In genomic region chr19:12722566-12723382, GRCh38 we compare ENCODE assay signal across 1 cellular context.
A peak's percentile ranks its signal among the peaks of the same experiment; 100 is the strongest.
TF ChIP-seq lines count a peak whose summit lies in the region.

No MANE protein-coding gene starts in this region.

TF ChIP-seq in HepG2, 621 proteins besides CTCF, POLR2A, EP300 and RAD21 (continued from another document and continues in another):
- TF ChIP-seq ZBTB37 (CRISPR knock-in tag; IDR thresholded peaks at IDR 0.05) (no peak), ELF1 (CRISPR knock-in tag; IDR thresholded peaks at IDR 0.05) (peak; percentile 74), ATM (IDR thresholded peaks at IDR 0.05; ENCODE audit: borderline replicate concordance) (no peak), MYNN (CRISPR knock-in tag; IDR thresholded peaks at IDR 0.05; ENCODE audit: low read depth) (no peak), YEATS2 (CRISPR knock-in tag; IDR thresholded peaks at IDR 0.05; ENCODE audit: borderline replicate concordance) (peak; percentile 93), ZBTB44 (CRISPR knock-in tag; IDR thresholded peaks at IDR 0.05) (no peak), FOXA3 (CRISPR knock-in tag; IDR thresholded peaks at IDR 0.05) (peak; percentile 51), BATF2 (CRISPR knock-in tag; IDR thresholded peaks at IDR 0.05) (no peak), SIN3A (IDR thresholded peaks at IDR 0.05; ENCODE audit: borderline replicate concordance, low read depth, low read length) (peak; percentile 93), MEIS1 (CRISPR knock-in tag; IDR thresholded peaks at IDR 0.05; ENCODE audit: borderline replicate concordance) (no peak), SAFB2 (CRISPR knock-in tag; IDR thresholded peaks at IDR 0.05; ENCODE audit: borderline replicate concordance, low read depth) (no peak), DBP (CRISPR knock-in tag; IDR thresholded peaks at IDR 0.05; ENCODE audit: not compliant biosample characterization) (no peak), SIX4 (CRISPR knock-in tag; IDR thresholded peaks at IDR 0.05) (no peak), ADNP (CRISPR knock-in tag; IDR thresholded peaks at IDR 0.05) (no peak), ZNF629 (CRISPR knock-in tag; conservative IDR thresholded peaks at IDR 0.05) (no peak), ERF (CRISPR knock-in tag; IDR thresholded peaks at IDR 0.05) (peak; percentile 55), ZNF317 (CRISPR knock-in tag; IDR thresholded peaks at IDR 0.05) (no peak), TGIF2 (CRISPR knock-in tag; IDR thresholded peaks at IDR 0.05) (peak; percentile 68), ATF7-NPFF (CRISPR knock-in tag; IDR thresholded peaks at IDR 0.05; ENCODE audit: low read depth) (no peak), ZNF567 (CRISPR knock-in tag; IDR thresholded peaks at IDR 0.05; ENCODE audit: borderline replicate concordance) (no peak), GTF3A (CRISPR knock-in tag; conservative IDR thresholded peaks at IDR 0.05) (no peak), FOXP4 (CRISPR knock-in tag; IDR thresholded peaks at IDR 0.05) (no peak; the same call in 1 of the 2 replicates), ZNF414 (CRISPR knock-in tag; IDR thresholded peaks at IDR 0.05) (no peak), ZBTB4 (CRISPR knock-in tag; IDR thresholded peaks at IDR 0.05; ENCODE audit: borderline replicate concordance) (no peak), TBX3 (IDR thresholded peaks at IDR 0.05; ENCODE audit: borderline replicate concordance) (peak; percentile 49; the same call in 1 of the 2 replicates), SPEN (CRISPR knock-in tag; IDR thresholded peaks at IDR 0.05; ENCODE audit: low read depth) (peak; percentile 91), ZNF724P (CRISPR knock-in tag; IDR thresholded peaks at IDR 0.05; ENCODE audit: borderline replicate concordance) (no peak), ZNF367 (CRISPR knock-in tag; IDR thresholded peaks at IDR 0.05; ENCODE audit: borderline replicate concordance) (no peak), ZGPAT (CRISPR knock-in tag; IDR thresholded peaks at IDR 0.05) (peak; percentile 57; the same call in 1 of the 2 replicates), GMEB2 (CRISPR knock-in tag; IDR thresholded peaks at IDR 0.05; ENCODE audit: low read depth) (no peak), THAP9 (CRISPR knock-in tag; IDR thresholded peaks at IDR 0.05; ENCODE audit: borderline replicate concordance) (no peak), ZNF556 (CRISPR knock-in tag; IDR thresholded peaks at IDR 0.05; ENCODE audit: borderline replicate concordance) (no peak), BRCA1 (CRISPR knock-in tag; IDR thresholded peaks at IDR 0.05) (no peak), KLF11 (CRISPR knock-in tag; IDR thresholded peaks at IDR 0.05) (no peak), IRF2 (CRISPR knock-in tag; IDR thresholded peaks at IDR 0.05) (peak; percentile 86), THAP7 (CRISPR knock-in tag; IDR thresholded peaks at IDR 0.05) (no peak), ZBTB39 (CRISPR knock-in tag; IDR thresholded peaks at IDR 0.05) (no peak), ZKSCAN5 (CRISPR knock-in tag; IDR thresholded peaks at IDR 0.05) (no peak), ZNF768 (CRISPR knock-in tag; IDR thresholded peaks at IDR 0.05) (no peak), NCOA5 (CRISPR knock-in tag; IDR thresholded peaks at IDR 0.05) (no peak), SALL1 (CRISPR knock-in tag; IDR thresholded peaks at IDR 0.05) (peak; percentile 71), THYN1 (CRISPR knock-in tag; IDR thresholded peaks at IDR 0.05; ENCODE audit: borderline replicate concordance, low read depth) (no peak), ZNF12 (CRISPR knock-in tag; IDR thresholded peaks at IDR 0.05) (no peak), ARHGAP35 (CRISPR knock-in tag; IDR thresholded peaks at IDR 0.05; ENCODE audit: borderline replicate concordance) (no peak), ZNF260 (CRISPR knock-in tag; IDR thresholded peaks at IDR 0.05; ENCODE audit: borderline replicate concordance, low read depth) (no peak)
